ENCODE assay signal across 8 cellular contexts in genomic region chr6:41732601-41733348, GRCh38. TPM values are rescaled to one million over a fixed set of nuclear protein-coding genes. Genes with fewer than 3 reads are reported as not detected.
A peak's percentile ranks its signal among the peaks of the same experiment; 100 is the strongest.
DNase-seq lines count a peak whose midpoint lies in the region; ATAC-seq and TF ChIP-seq lines count a peak whose summit lies in the region.

No MANE protein-coding gene starts in this region.

- H3K9me3 ChIP-seq in lung (ENCODE audit: control insufficient read depth in 2 of 2, insufficient read depth in 1 of 2, low read length in 1 of 2): no peaks in the 10 kb centered on the region

- DNase-seq in GM13977 (ENCODE audit: low spot score) (peak; percentile 87), RPMI7951 (ENCODE audit: low read depth) (peak; percentile 44), lung (ENCODE audit: low spot score) (no peak), ureter (ENCODE audit: low spot score) (no peak)
- peak; percentile 76 for DNase-seq in stimulated activated naive B cell treated with anti-CD40 and anti-IgM and Interleukin-4, amounts not matched to agents 10 μg/mL and 1 μg/mL and 100 μg/mL, for 72 hours

- 74 to 79% methylated on average over 8 of the region's 8 CpGs for whole genome bisulfite sequencing in lung, 2 donors

- H3K4me1 ChIP-seq in lung (ENCODE audit: control insufficient read depth in 2 of 2, insufficient read depth in 2 of 2, low read length in 2 of 2): peaks cover 20 to 29% of the 10 kb centered on the region in 2 donors

- no peaks in the 10 kb centered on the region for H3K27me3 Mint-ChIP-seq in stimulated activated naive B cell treated with anti-CD40 and anti-IgM and Interleukin-4, amounts not matched to agents 10 μg/mL and 1 μg/mL and 100 μg/mL, for 72 hours

- peaks cover 45 to 53% of the 10 kb centered on the region in 2 donors for H3K4me1 Mint-ChIP-seq in stimulated activated naive B cell treated with anti-CD40 and anti-IgM and Interleukin-4, amounts not matched to agents 10 μg/mL and 1 μg/mL and 100 μg/mL, for 72 hours

- TF ChIP-seq CTCF in GM13977 (IDR thresholded peaks at IDR 0.05; ENCODE audit: extremely low read depth, insufficient read depth, missing control alignments) (no peak), lung (IDR thresholded peaks at IDR 0.05; ENCODE audit: control extremely low read depth, extremely low read depth) (no peak)

- H3K27ac Mint-ChIP-seq in stimulated activated naive B cell treated with anti-CD40 and anti-IgM and Interleukin-4, amounts not matched to agents 10 μg/mL and 1 μg/mL and 100 μg/mL, for 72 hours: peak overlapping the region; percentile 83

- H3K27ac ChIP-seq in angular gyrus (ENCODE audit: low read depth, low read length) (peak overlapping the region; percentile 99), lung (ENCODE audit: low read depth in 1 of 2, low read length in 1 of 2) (peak overlapping the region; percentile 26 to 98)

- peak; percentile 28 for ATAC-seq in HG02623 (IDR thresholded peaks at IDR 0.05; ENCODE audit: unreplicated experiment)
- ATAC-seq in lung (ENCODE audit: insufficient read depth, low FRiP score): no peak
- peak; percentile 52 to 53 for ATAC-seq in stimulated activated naive B cell treated with anti-CD40 and anti-IgM and Interleukin-4, amounts not matched to agents 10 μg/mL and 1 μg/mL and 100 μg/mL, for 72 hours (replicated peaks)
- ATAC-seq in HG03520 (IDR thresholded peaks at IDR 0.05; ENCODE audit: unreplicated experiment): no peak

- H3K9me3 Mint-ChIP-seq in stimulated activated naive B cell treated with anti-CD40 and anti-IgM and Interleukin-4, amounts not matched to agents 10 μg/mL and 1 μg/mL and 100 μg/mL, for 72 hours: no peaks in the 10 kb centered on the region

- H3K4me3 ChIP-seq in lung: no peak overlapping the region

- H3K4me3 Mint-ChIP-seq in stimulated activated naive B cell treated with anti-CD40 and anti-IgM and Interleukin-4, amounts not matched to agents 10 μg/mL and 1 μg/mL and 100 μg/mL, for 72 hours: peak overlapping the region; percentile 88 to 89

- H3K36me3 Mint-ChIP-seq in stimulated activated naive B cell treated with anti-CD40 and anti-IgM and Interleukin-4, amounts not matched to agents 10 μg/mL and 1 μg/mL and 100 μg/mL, for 72 hours: peaks cover 17 to 29% of the 10 kb centered on the region in 2 donors

- H3K36me3 ChIP-seq in lung (ENCODE audit: control insufficient read depth in 2 of 2, insufficient read depth in 2 of 2, low read length in 2 of 2): peaks cover 0 to 2% of the 10 kb centered on the region in 2 donors

- H3K27me3 ChIP-seq in lung (ENCODE audit: control insufficient read depth, insufficient read depth): no peaks in the 10 kb centered on the region

- in situ Hi-C loops in GM13977 (cut with MboI; ENCODE audit: low pct_unique_long_range_greater_than_20kb, low sequenced_read_pairs, unreplicated experiment): no loop called here

RNA-seq across cellular contexts. Expression of gene TFEB, which starts 2.6 kb away (rescaled TPM):
- total RNA-seq in RPMI7951 (2014; rRNA removed; shearing (Covaris generic)): 11.7 and 11.8 TPM in 2 replicates
- total RNA-seq in lung: 10 to 100 TPM; 13.3 to 38.4 TPM
- polyA plus RNA-seq in lung: 10 to 100 TPM; 23.1 to 32.5 TPM
- total RNA-seq in ureter: 29.4 TPM

RNA-seq across cellular contexts. Expression of gene PGC, which starts 14.4 kb away (rescaled TPM):
- not detected in 2 replicates for total RNA-seq in RPMI7951 (2014; rRNA removed; shearing (Covaris generic))
- total RNA-seq in lung: 100 to 1,000 TPM in 1 of 2 donors, 10 to 100 TPM in 1; 19.2 to 586 TPM
- polyA plus RNA-seq in lung: 1,000 to 10,000 TPM in 1 of 2 donors, 100 to 1,000 TPM in 1; 348 to 1,394 TPM
- total RNA-seq in ureter: not detected

RNA-seq across cellular contexts. Expression of gene FRS3, which starts 46.9 kb away (rescaled TPM):
- total RNA-seq in RPMI7951 (2014; rRNA removed; shearing (Covaris generic)): 1.2 and 2.3 TPM in 2 replicates
- total RNA-seq in lung (10 to 100 TPM in 1 of 2 donors, 1 to 10 TPM in 1; 7.3 to 11.2 TPM), ureter (7.5 TPM)
- polyA plus RNA-seq in lung: 1 to 10 TPM; 3.7 to 6.5 TPM

RNA-seq across cellular contexts. Expression of gene PRICKLE4, which starts 47.8 kb away (rescaled TPM):
- 0.12 and 0.88 TPM in 2 replicates for total RNA-seq in RPMI7951 (2014; rRNA removed; shearing (Covaris generic))
- 1 to 10 TPM; 6.9 TPM for total RNA-seq in lung
- 1 to 10 TPM; 2.9 to 4.1 TPM for polyA plus RNA-seq in lung
- 14.2 TPM for total RNA-seq in ureter

RNA-seq across cellular contexts. Expression of gene TOMM6, which starts 54.7 kb away (rescaled TPM):
- 228 and 261 TPM in 2 replicates for total RNA-seq in RPMI7951 (2014; rRNA removed; shearing (Covaris generic))
- total RNA-seq in lung (100 to 1,000 TPM in 1 of 2 donors, 10 to 100 TPM in 1; 43.5 to 172 TPM), ureter (209 TPM)
- 100 to 1,000 TPM; 236 to 313 TPM for polyA plus RNA-seq in lung

Comparison
In these comparisons a context has a peak if more than half of its experiments do, and no peak if none do; other contexts are left out.
1. DNase-seq: peak in GM13977 (single experiment), RPMI7951 (single experiment) and stimulated activated naive B cell treated with anti-CD40 and anti-IgM and Interleukin-4, amounts not matched to agents 10 μg/mL and 1 μg/mL and 100 μg/mL, for 72 hours (single experiment); none in lung (single experiment) and ureter (single experiment).
2. ATAC-seq: peak in HG02623 (single experiment) and stimulated activated naive B cell treated with anti-CD40 and anti-IgM and Interleukin-4, amounts not matched to agents 10 μg/mL and 1 μg/mL and 100 μg/mL, for 72 hours (2 of 2); none in lung (single experiment) and HG03520 (single experiment).
3. RNA of gene PGC, which starts 14.4 kb away (total RNA-seq): 19.2 to 586 TPM in lung; not detected in ureter (single experiment) and not detected in RPMI7951; every median in the first group is over 10 times any median in the second.